Comparison of ENCODE assay signal across 16 cellular contexts in genomic region chr14:101090976-101091375, GRCh38.
DNase-seq lines count a peak whose midpoint lies in the region; ATAC-seq and TF ChIP-seq lines count a peak whose summit lies in the region.
"Had no signal": no experiment of that assay in that cellular context is flagged by ENCODE, and none has a peak within 500 bp of the region (broad histone marks: within the 10 kb centered on the region; RNA-seq: fewer than 3 reads in every experiment).

No MANE protein-coding gene starts in this region.

- no peaks in the 10 kb centered on the region for H3K79me2 ChIP-seq in PC-3 (ENCODE audit: low read length)

- no peak for ATAC-seq in PC-3
- ATAC-seq: HepG2 had no signal

- POLR2A ChIA-PET in PC-3 (lab: Charles Lee; ENCODE audit: unreplicated experiment), result no interaction called here

- H3K36me3 Mint-ChIP-seq in chondrocyte (ENCODE audit: low read depth), result no peaks in the 10 kb centered on the region
- H3K36me3 Mint-ChIP-seq in mesothelial cell of epicardium, result no peaks in the 10 kb centered on the region
- no peaks in the 10 kb centered on the region for H3K36me3 Mint-ChIP-seq in glutamatergic neuron (ENCODE audit: unreplicated experiment)
- H3K36me3 Mint-ChIP-seq: IgD-negative memory B cell had no signal

- no peak overlapping the region for H3K4me3 Mint-ChIP-seq in chondrocyte (ENCODE audit: unreplicated experiment)
- no peak overlapping the region for H3K4me3 Mint-ChIP-seq in mesothelial cell of epicardium
- no peak overlapping the region for H3K4me3 Mint-ChIP-seq in glutamatergic neuron (ENCODE audit: unreplicated experiment)
- H3K4me3 Mint-ChIP-seq: CD4-positive, alpha-beta T cell; HFFc6; IgD-negative memory B cell had no signal

- no TSS peak for BruUV-seq in PC-3 (replicated peaks; lab: Mats Ljungman, UMichigan)

- H3K27ac Mint-ChIP-seq in chondrocyte (ENCODE audit: unreplicated experiment) (peak overlapping the region; percentile 5), mesothelial cell of epicardium (peak overlapping the region; percentile 54), glutamatergic neuron (ENCODE audit: unreplicated experiment) (no peak overlapping the region)
- H3K27ac Mint-ChIP-seq: CD4-positive, alpha-beta T cell; HFFc6; IgD-negative memory B cell had no signal

- no peak overlapping the region for H3K4me3 ChIP-seq in PC-3 (ENCODE audit: low read length)
- H3K4me3 ChIP-seq: GM23248 had no signal

- no peaks in the 10 kb centered on the region for H3K27me3 ChIP-seq in PC-3 (ENCODE audit: low read length)

- H4K20me1 ChIP-seq in PC-3 (ENCODE audit: low read length), result no peaks in the 10 kb centered on the region

- no peak overlapping the region for H3K9ac ChIP-seq in PC-3 (ENCODE audit: low read length)
- H3K9ac ChIP-seq: GM23248 had no signal

- H3K36me3 ChIP-seq in PC-3 (ENCODE audit: low read depth, low read length), result no peaks in the 10 kb centered on the region

- intact Hi-C loops in PC-3 (cut with micrococcal nuclease), result loop anchor here (10.0 kb wide), 1 partner anchor 144 kb away; no protein-coding TSS in a partner anchor

- peak overlapping the region; percentile 13; the same call in 1 of the 2 replicates for H2AFZ ChIP-seq in PC-3 (ENCODE audit: low read length)
- H2AFZ ChIP-seq: GM23248 had no signal

- no peaks in the 10 kb centered on the region for H3K4me1 ChIP-seq in PC-3 (ENCODE audit: insufficient read depth, low read length)
- H3K4me1 ChIP-seq: Caco-2 had no signal

- no peaks in the 10 kb centered on the region for H3K27me3 Mint-ChIP-seq in chondrocyte (ENCODE audit: low read depth)
- no peaks in the 10 kb centered on the region for H3K27me3 Mint-ChIP-seq in mesothelial cell of epicardium (ENCODE audit: low read depth)
- peaks cover 2% of the 10 kb centered on the region for H3K27me3 Mint-ChIP-seq in glutamatergic neuron (ENCODE audit: unreplicated experiment)

- no peak overlapping the region for H3K27ac ChIP-seq in PC-3 (ENCODE audit: low read length)
- H3K27ac ChIP-seq: C4-2B, GM23248 had no signal

- H3K4me1 Mint-ChIP-seq in chondrocyte (ENCODE audit: low read depth), result peaks cover 30% of the 10 kb centered on the region
- peaks cover 7% of the 10 kb centered on the region for H3K4me1 Mint-ChIP-seq in mesothelial cell of epicardium
- H3K4me1 Mint-ChIP-seq in glutamatergic neuron (ENCODE audit: low read depth, unreplicated experiment), result no peaks in the 10 kb centered on the region
- H3K4me1 Mint-ChIP-seq: IgD-negative memory B cell had no signal

- no peak for DNase-seq in PC-3
- DNase-seq in chondrocyte (ENCODE audit: low spot score), result no peak
- DNase-seq in mesothelial cell of epicardium (ENCODE audit: low spot score in 2 of 2, unreplicated experiment in 2 of 2), result no peak
- DNase-seq in activated CD4-positive, CD25-positive, alpha-beta regulatory T cell treated with anti-CD3 and anti-CD28 coated beads, Interleukin-2, amount 50 U/mL, for 72 hours, result no peak
- no peak for DNase-seq in NK-92 (lab: John Stamatoyannopoulos, UW; ENCODE audit: unreplicated experiment)
- no peak for DNase-seq in RPMI8226
- no peak for DNase-seq in glutamatergic neuron
- DNase-seq: AML-193, Caco-2, GM23248, HCEC 1CT, HFFc6 had no signal

- H3K9me2 ChIP-seq in PC-3 (replicated peaks; ENCODE audit: low read length), result no peaks in the 10 kb centered on the region

- H3K4me2 ChIP-seq in PC-3 (ENCODE audit: low read length), result no peak overlapping the region

- no peaks in the 10 kb centered on the region for H3F3A ChIP-seq in PC-3 (ENCODE audit: low read length, unreplicated experiment)

- no peaks in the 10 kb centered on the region for H3K9me3 ChIP-seq in PC-3 (ENCODE audit: low read length)
- H3K9me3 ChIP-seq: Caco-2 had no signal

- H3K9me3 Mint-ChIP-seq in chondrocyte (ENCODE audit: low read depth) (no peaks in the 10 kb centered on the region), mesothelial cell of epicardium (no peaks in the 10 kb centered on the region), glutamatergic neuron (ENCODE audit: unreplicated experiment) (peaks cover 2% of the 10 kb centered on the region)
- H3K9me3 Mint-ChIP-seq: CD4-positive, alpha-beta T cell; HFFc6 had no signal

- CTCF ChIA-PET in PC-3 (lab: Charles Lee), result no interaction called here

- TF ChIP-seq CTCF in PC-3 (conservative IDR thresholded peaks at IDR 0.05; ENCODE audit: low read depth, low read length), result no peak
- no peak for TF ChIP-seq CTCF in chondrocyte (IDR thresholded peaks at IDR 0.05)
- TF ChIP-seq CTCF in mesothelial cell of epicardium (IDR thresholded peaks at IDR 0.05; ENCODE audit: unreplicated experiment), result no peak
- TF ChIP-seq CTCF in glutamatergic neuron (IDR thresholded peaks at IDR 0.05; ENCODE audit: partially characterized antibody, unreplicated experiment), result no peak
